In genomic region chr18:2244641-2245040, GRCh38 we compare ENCODE assay signal across 1 cellular context.
TF ChIP-seq lines count a peak whose summit lies in the region.

No MANE protein-coding gene starts in this region.

TF ChIP-seq in WTC11, 78 proteins besides CTCF, POLR2A, EP300 and RAD21 (continued from another document):
- TF ChIP-seq, protein P1, sequence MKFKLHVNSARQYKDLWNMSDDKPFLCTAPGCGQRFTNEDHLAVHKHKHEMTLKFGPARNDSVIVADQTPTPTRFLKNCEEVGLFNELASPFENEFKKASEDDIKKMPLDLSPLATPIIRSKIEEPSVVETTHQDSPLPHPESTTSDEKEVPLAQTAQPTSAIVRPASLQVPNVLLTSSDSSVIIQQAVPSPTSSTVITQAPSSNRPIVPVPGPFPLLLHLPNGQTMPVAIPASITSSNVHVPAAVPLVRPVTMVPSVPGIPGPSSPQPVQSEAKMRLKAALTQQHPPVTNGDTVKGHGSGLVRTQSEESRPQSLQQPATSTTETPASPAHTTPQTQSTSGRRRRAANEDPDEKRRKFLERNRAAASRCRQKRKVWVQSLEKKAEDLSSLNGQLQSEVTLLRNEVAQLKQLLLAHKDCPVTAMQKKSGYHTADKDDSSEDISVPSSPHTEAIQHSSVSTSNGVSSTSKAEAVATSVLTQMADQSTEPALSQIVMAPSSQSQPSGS (CRISPR knock-in tag; IDR thresholded peaks at IDR 0.05; ENCODE audit: borderline replicate concordance, low read depth), result no peak
